ENCODE assay signal across 12 cellular contexts in the genomic region with DNA sequence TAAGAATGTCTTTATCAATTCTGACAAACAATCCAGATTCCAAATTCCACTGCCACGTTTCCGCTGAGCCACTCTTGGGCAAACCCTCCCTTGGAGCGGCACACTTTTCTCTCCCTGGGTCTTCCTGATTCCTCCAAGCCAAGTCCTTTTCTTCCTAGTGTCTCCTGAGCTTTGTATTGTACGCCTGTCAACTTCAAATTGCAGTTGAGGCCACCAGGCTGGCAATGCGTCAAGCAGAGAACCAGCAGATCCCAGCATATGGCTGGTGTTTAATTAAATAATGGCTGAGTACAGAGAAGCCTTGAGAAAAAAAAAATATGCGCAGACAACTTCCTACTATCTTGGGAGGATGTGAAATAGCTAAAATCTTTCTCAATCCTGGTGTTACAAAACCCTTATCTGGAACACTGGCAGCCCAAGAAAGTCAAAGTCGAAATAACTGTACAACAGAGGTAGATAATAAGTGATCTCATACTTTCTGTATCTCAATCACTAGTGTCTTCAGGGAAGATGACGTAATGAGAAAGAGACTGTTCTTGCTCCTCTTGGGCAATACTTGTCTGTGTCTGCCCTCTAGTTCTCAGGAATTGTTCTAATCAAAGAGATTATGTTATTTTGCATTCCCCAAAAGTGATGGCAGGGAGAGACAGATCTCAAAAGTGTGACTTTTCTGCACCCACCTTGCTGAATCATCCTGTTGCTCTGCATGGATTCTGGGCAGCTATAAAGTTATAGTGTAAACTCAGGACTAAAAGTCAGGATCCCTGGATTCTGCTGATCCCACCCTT. TPM values are rescaled to one million over a fixed set of nuclear protein-coding genes. Genes with fewer than 3 reads are reported as not detected.
DNase-seq lines count a peak whose midpoint lies in the region.
"Had no signal": no experiment of that assay in that cellular context is flagged by ENCODE, and none has a peak within 500 bp of the region (broad histone marks: within the 10 kb centered on the region; RNA-seq: fewer than 3 reads in every experiment).

No MANE protein-coding gene starts in this region.

- peak overlapping the region; percentile 43 for H3K27ac Mint-ChIP-seq in dendritic cell treated with granulocyte-macrophage colony-stimulating factor and Interleukin-4, amounts not matched to agents 40 ng/mL and 50 ng/mL, for 4 days
- H3K27ac Mint-ChIP-seq: H9 had no signal

- peaks cover 15% of the 10 kb centered on the region for H3K4me1 Mint-ChIP-seq in dendritic cell treated with granulocyte-macrophage colony-stimulating factor and Interleukin-4, amounts not matched to agents 40 ng/mL and 50 ng/mL, for 4 days (ENCODE audit: low read depth)

- H3K36me3 Mint-ChIP-seq in dendritic cell treated with granulocyte-macrophage colony-stimulating factor and Interleukin-4, amounts not matched to agents 40 ng/mL and 50 ng/mL, for 4 days (ENCODE audit: low read depth) = no peaks in the 10 kb centered on the region

- no peaks in the 10 kb centered on the region for H3K9me3 Mint-ChIP-seq in dendritic cell treated with granulocyte-macrophage colony-stimulating factor and Interleukin-4, amounts not matched to agents 40 ng/mL and 50 ng/mL, for 4 days
- H3K9me3 Mint-ChIP-seq: H9 had no signal

- intact Hi-C loops in dendritic cell treated with granulocyte-macrophage colony-stimulating factor and Interleukin-4, amounts not matched to agents 40 ng/mL and 50 ng/mL, for 4 days (cut with micrococcal nuclease) = no loop called here

- H3K4me3 Mint-ChIP-seq in dendritic cell treated with granulocyte-macrophage colony-stimulating factor and Interleukin-4, amounts not matched to agents 40 ng/mL and 50 ng/mL, for 4 days = no peak overlapping the region
- H3K4me3 Mint-ChIP-seq: H9 had no signal

- peak; percentile 4 for DNase-seq in Ammon's horn (ENCODE audit: low spot score)
- peak; percentile 12 for DNase-seq in NCI-H1694 treated with DMSO at 0.1 percent for 48 hours (lab: John Stamatoyannopoulos, UW)
- peak; percentile 54 for DNase-seq in mucosa of gallbladder (ENCODE audit: low spot score)
- no peak for DNase-seq in T-helper 2 cell
- DNase-seq in germinal center (ENCODE audit: low spot score) = no peak
- no peak for DNase-seq in GDM1 (lab: John Stamatoyannopoulos, UW)
- no peak for DNase-seq in midbrain (lab: John Stamatoyannopoulos, UW)
- DNase-seq: H9; NCI-H1105; stimulated activated CD4-positive, alpha-beta T cell treated with anti-CD3 and anti-CD28 coated beads, Interleukin-2, amount 100 ng/mL, for 48 hours had no signal

- H3K27me3 Mint-ChIP-seq in dendritic cell treated with granulocyte-macrophage colony-stimulating factor and Interleukin-4, amounts not matched to agents 40 ng/mL and 50 ng/mL, for 4 days = peaks cover 11% of the 10 kb centered on the region

RNA-seq across cellular contexts. Expression of a gene that starts 15.0 kb away (rescaled TPM):
- not detected for total RNA-seq in mucosa of gallbladder
- total RNA-seq: Daoy, H9 had no signal

Comparison
In these comparisons a context has a peak if more than half of its experiments do, and no peak if none do; other contexts are left out.
1. DNase-seq: peak in Ammon's horn (single experiment), NCI-H1694 treated with DMSO at 0.1 percent for 48 hours (single experiment) and mucosa of gallbladder (single experiment); none in T-helper 2 cell (0 of 5), germinal center (single experiment), GDM1 (single experiment) and midbrain (single experiment).